In the genomic region with DNA sequence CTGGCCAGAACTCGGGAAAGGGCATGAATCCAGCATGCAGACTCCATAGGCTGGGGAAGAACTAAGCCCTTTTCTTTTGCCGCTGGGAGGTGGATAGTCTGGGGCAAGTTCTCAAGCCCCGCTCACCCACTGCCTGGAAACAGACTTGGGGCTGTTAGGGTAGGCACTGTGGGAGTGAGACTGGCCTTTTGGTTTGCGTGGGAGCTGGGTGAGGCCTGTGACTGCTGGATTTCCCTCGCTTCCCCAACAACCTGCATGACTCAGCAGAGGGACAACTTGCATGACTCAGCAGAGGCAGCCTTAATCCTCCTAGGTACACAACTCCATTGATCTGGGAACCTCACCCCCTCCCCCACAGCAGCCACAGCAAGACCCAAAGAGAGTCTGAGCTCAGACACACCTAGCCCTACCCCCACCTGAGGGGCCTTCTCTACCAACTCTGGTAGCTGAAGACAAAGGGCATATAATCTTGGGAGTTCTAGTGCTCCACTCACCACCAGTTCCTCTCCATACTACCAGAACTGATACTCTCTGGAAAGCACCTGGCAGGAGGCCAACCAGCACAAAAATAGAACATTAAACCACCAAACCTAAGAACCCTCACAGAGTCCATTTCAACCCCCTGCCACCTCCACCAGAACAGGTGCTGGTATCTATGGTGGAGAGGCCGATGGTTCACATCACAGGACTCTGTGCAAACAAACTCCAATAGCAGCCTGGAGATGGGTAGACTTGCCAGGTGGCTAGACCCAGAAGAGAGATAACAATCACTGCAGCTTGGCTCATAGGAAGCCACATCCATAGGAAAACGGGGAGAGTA, we compare ENCODE assay signal across 1 cellular context.
A peak's percentile ranks its signal among the peaks of the same experiment; 100 is the strongest.
TF ChIP-seq lines count a peak whose summit lies in the region.

No MANE protein-coding gene starts in this region.

TF ChIP-seq in K562, 482 proteins besides CTCF, POLR2A, EP300 and RAD21 (continued from another document and continues in another):
- TF ChIP-seq, protein P1, sequence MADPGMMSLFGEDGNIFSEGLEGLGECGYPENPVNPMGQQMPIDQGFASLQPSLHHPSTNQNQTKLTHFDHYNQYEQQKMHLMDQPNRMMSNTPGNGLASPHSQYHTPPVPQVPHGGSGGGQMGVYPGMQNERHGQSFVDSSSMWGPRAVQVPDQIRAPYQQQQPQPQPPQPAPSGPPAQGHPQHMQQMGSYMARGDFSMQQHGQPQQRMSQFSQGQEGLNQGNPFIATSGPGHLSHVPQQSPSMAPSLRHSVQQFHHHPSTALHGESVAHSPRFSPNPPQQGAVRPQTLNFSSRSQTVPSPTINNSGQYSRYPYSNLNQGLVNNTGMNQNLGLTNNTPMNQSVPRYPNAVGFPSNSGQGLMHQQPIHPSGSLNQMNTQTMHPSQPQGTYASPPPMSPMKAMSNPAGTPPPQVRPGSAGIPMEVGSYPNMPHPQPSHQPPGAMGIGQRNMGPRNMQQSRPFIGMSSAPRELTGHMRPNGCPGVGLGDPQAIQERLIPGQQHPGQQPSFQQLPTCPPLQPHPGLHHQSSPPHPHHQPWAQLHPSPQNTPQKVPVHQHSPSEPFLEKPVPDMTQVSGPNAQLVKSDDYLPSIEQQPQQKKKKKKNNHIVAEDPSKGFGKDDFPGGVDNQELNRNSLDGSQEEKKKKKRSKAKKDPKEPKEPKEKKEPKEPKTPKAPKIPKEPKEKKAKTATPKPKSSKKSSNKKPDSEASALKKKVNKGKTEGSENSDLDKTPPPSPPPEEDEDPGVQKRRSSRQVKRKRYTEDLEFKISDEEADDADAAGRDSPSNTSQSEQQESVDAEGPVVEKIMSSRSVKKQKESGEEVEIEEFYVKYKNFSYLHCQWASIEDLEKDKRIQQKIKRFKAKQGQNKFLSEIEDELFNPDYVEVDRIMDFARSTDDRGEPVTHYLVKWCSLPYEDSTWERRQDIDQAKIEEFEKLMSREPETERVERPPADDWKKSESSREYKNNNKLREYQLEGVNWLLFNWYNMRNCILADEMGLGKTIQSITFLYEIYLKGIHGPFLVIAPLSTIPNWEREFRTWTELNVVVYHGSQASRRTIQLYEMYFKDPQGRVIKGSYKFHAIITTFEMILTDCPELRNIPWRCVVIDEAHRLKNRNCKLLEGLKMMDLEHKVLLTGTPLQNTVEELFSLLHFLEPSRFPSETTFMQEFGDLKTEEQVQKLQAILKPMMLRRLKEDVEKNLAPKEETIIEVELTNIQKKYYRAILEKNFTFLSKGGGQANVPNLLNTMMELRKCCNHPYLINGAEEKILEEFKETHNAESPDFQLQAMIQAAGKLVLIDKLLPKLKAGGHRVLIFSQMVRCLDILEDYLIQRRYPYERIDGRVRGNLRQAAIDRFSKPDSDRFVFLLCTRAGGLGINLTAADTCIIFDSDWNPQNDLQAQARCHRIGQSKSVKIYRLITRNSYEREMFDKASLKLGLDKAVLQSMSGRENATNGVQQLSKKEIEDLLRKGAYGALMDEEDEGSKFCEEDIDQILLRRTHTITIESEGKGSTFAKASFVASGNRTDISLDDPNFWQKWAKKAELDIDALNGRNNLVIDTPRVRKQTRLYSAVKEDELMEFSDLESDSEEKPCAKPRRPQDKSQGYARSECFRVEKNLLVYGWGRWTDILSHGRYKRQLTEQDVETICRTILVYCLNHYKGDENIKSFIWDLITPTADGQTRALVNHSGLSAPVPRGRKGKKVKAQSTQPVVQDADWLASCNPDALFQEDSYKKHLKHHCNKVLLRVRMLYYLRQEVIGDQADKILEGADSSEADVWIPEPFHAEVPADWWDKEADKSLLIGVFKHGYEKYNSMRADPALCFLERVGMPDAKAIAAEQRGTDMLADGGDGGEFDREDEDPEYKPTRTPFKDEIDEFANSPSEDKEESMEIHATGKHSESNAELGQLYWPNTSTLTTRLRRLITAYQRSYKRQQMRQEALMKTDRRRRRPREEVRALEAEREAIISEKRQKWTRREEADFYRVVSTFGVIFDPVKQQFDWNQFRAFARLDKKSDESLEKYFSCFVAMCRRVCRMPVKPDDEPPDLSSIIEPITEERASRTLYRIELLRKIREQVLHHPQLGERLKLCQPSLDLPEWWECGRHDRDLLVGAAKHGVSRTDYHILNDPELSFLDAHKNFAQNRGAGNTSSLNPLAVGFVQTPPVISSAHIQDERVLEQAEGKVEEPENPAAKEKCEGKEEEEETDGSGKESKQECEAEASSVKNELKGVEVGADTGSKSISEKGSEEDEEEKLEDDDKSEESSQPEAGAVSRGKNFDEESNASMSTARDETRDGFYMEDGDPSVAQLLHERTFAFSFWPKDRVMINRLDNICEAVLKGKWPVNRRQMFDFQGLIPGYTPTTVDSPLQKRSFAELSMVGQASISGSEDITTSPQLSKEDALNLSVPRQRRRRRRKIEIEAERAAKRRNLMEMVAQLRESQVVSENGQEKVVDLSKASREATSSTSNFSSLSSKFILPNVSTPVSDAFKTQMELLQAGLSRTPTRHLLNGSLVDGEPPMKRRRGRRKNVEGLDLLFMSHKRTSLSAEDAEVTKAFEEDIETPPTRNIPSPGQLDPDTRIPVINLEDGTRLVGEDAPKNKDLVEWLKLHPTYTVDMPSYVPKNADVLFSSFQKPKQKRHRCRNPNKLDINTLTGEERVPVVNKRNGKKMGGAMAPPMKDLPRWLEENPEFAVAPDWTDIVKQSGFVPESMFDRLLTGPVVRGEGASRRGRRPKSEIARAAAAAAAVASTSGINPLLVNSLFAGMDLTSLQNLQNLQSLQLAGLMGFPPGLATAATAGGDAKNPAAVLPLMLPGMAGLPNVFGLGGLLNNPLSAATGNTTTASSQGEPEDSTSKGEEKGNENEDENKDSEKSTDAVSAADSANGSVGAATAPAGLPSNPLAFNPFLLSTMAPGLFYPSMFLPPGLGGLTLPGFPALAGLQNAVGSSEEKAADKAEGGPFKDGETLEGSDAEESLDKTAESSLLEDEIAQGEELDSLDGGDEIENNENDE (IDR thresholded peaks at IDR 0.05; ENCODE audit: low read depth, low read length) = no peak
- TF ChIP-seq RBFOX2 (IDR thresholded peaks at IDR 0.05; ENCODE audit: low read depth, low read length) = no peak
- TF ChIP-seq, protein P2, sequence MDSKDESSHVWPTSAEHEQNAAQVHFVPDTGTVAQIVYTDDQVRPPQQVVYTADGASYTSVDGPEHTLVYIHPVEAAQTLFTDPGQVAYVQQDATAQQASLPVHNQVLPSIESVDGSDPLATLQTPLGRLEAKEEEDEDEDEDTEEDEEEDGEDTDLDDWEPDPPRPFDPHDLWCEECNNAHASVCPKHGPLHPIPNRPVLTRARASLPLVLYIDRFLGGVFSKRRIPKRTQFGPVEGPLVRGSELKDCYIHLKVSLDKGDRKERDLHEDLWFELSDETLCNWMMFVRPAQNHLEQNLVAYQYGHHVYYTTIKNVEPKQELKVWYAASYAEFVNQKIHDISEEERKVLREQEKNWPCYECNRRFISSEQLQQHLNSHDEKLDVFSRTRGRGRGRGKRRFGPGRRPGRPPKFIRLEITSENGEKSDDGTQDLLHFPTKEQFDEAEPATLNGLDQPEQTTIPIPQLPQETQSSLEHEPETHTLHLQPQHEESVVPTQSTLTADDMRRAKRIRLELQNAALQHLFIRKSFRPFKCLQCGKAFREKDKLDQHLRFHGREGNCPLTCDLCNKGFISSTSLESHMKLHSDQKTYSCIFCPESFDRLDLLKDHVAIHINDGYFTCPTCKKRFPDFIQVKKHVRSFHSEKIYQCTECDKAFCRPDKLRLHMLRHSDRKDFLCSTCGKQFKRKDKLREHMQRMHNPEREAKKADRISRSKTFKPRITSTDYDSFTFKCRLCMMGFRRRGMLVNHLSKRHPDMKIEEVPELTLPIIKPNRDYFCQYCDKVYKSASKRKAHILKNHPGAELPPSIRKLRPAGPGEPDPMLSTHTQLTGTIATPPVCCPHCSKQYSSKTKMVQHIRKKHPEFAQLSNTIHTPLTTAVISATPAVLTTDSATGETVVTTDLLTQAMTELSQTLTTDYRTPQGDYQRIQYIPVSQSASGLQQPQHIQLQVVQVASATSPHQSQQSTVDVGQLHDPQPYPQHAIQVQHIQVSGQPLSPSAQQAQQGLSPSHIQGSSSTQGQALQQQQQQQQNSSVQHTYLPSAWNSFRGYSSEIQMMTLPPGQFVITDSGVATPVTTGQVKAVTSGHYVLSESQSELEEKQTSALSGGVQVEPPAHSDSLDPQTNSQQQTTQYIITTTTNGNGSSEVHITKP (IDR thresholded peaks at IDR 0.05; ENCODE audit: partially characterized antibody) = peak; percentile 12
- no peak for TF ChIP-seq ZNF696 (CRISPR knock-in tag; conservative IDR thresholded peaks at IDR 0.05)
- TF ChIP-seq ZNF77 (CRISPR knock-in tag; IDR thresholded peaks at IDR 0.05) = no peak
- TF ChIP-seq TCF3 (CRISPR knock-in tag; IDR thresholded peaks at IDR 0.05) = peak; percentile 68
- TF ChIP-seq, protein P3, sequence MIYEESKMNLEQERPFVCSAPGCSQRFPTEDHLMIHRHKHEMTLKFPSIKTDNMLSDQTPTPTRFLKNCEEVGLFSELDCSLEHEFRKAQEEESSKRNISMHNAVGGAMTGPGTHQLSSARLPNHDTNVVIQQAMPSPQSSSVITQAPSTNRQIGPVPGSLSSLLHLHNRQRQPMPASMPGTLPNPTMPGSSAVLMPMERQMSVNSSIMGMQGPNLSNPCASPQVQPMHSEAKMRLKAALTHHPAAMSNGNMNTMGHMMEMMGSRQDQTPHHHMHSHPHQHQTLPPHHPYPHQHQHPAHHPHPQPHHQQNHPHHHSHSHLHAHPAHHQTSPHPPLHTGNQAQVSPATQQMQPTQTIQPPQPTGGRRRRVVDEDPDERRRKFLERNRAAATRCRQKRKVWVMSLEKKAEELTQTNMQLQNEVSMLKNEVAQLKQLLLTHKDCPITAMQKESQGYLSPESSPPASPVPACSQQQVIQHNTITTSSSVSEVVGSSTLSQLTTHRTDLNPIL (CRISPR knock-in tag; IDR thresholded peaks at IDR 0.05) = no peak
- TF ChIP-seq SAFB (IDR thresholded peaks at IDR 0.05; ENCODE audit: borderline replicate concordance, low read depth, low read length) = no peak
- TF ChIP-seq BCL6 (CRISPR knock-in tag; IDR thresholded peaks at IDR 0.05) = no peak
- no peak for TF ChIP-seq SMAD1 (IDR thresholded peaks at IDR 0.05; ENCODE audit: low read depth, low read length, partially characterized antibody)
- TF ChIP-seq SPI1 (IDR thresholded peaks at IDR 0.05; ENCODE audit: borderline replicate concordance, low read depth, low read length) = no peak
- no peak for TF ChIP-seq ZNF780A (CRISPR knock-in tag; IDR thresholded peaks at IDR 0.05)
- peak; percentile 96 for TF ChIP-seq MAFF (IDR thresholded peaks at IDR 0.05; ENCODE audit: low read length)
- TF ChIP-seq, protein P4, sequence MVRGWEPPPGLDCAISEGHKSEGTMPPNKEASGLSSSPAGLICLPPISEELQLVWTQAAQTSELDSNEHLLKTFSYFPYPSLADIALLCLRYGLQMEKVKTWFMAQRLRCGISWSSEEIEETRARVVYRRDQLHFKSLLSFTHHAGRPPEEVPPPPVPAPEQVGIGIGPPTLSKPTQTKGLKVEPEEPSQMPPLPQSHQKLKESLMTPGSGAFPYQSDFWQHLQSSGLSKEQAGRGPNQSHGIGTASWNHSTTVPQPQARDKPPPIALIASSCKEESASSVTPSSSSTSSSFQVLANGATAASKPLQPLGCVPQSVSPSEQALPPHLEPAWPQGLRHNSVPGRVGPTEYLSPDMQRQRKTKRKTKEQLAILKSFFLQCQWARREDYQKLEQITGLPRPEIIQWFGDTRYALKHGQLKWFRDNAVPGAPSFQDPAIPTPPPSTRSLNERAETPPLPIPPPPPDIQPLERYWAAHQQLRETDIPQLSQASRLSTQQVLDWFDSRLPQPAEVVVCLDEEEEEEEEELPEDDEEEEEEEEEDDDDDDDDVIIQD (CRISPR knock-in tag; IDR thresholded peaks at IDR 0.05) = no peak
- TF ChIP-seq, protein P5, sequence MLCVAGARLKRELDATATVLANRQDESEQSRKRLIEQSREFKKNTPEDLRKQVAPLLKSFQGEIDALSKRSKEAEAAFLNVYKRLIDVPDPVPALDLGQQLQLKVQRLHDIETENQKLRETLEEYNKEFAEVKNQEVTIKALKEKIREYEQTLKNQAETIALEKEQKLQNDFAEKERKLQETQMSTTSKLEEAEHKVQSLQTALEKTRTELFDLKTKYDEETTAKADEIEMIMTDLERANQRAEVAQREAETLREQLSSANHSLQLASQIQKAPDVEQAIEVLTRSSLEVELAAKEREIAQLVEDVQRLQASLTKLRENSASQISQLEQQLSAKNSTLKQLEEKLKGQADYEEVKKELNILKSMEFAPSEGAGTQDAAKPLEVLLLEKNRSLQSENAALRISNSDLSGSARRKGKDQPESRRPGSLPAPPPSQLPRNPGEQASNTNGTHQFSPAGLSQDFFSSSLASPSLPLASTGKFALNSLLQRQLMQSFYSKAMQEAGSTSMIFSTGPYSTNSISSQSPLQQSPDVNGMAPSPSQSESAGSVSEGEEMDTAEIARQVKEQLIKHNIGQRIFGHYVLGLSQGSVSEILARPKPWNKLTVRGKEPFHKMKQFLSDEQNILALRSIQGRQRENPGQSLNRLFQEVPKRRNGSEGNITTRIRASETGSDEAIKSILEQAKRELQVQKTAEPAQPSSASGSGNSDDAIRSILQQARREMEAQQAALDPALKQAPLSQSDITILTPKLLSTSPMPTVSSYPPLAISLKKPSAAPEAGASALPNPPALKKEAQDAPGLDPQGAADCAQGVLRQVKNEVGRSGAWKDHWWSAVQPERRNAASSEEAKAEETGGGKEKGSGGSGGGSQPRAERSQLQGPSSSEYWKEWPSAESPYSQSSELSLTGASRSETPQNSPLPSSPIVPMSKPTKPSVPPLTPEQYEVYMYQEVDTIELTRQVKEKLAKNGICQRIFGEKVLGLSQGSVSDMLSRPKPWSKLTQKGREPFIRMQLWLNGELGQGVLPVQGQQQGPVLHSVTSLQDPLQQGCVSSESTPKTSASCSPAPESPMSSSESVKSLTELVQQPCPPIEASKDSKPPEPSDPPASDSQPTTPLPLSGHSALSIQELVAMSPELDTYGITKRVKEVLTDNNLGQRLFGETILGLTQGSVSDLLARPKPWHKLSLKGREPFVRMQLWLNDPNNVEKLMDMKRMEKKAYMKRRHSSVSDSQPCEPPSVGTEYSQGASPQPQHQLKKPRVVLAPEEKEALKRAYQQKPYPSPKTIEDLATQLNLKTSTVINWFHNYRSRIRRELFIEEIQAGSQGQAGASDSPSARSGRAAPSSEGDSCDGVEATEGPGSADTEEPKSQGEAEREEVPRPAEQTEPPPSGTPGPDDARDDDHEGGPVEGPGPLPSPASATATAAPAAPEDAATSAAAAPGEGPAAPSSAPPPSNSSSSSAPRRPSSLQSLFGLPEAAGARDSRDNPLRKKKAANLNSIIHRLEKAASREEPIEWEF (CRISPR knock-in tag; IDR thresholded peaks at IDR 0.05) = no peak
- no peak for TF ChIP-seq SMC3 (conservative IDR thresholded peaks at IDR 0.05; ENCODE audit: insufficient read depth, low read depth, low read length)
- no peak for TF ChIP-seq KLF1 (tag; IDR thresholded peaks at IDR 0.05)
- TF ChIP-seq SMAD4 (CRISPR knock-in tag; conservative IDR thresholded peaks at IDR 0.05) = peak; percentile 78
- TF ChIP-seq ZNF253 (CRISPR knock-in tag; conservative IDR thresholded peaks at IDR 0.05) = no peak
- TF ChIP-seq, protein P6, sequence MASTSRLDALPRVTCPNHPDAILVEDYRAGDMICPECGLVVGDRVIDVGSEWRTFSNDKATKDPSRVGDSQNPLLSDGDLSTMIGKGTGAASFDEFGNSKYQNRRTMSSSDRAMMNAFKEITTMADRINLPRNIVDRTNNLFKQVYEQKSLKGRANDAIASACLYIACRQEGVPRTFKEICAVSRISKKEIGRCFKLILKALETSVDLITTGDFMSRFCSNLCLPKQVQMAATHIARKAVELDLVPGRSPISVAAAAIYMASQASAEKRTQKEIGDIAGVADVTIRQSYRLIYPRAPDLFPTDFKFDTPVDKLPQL (IDR thresholded peaks at IDR 0.05; ENCODE audit: extremely low read depth, insufficient read length) = no peak
- no peak for TF ChIP-seq ZNF436 (CRISPR knock-in tag; IDR thresholded peaks at IDR 0.05)
